In the genomic region with DNA sequence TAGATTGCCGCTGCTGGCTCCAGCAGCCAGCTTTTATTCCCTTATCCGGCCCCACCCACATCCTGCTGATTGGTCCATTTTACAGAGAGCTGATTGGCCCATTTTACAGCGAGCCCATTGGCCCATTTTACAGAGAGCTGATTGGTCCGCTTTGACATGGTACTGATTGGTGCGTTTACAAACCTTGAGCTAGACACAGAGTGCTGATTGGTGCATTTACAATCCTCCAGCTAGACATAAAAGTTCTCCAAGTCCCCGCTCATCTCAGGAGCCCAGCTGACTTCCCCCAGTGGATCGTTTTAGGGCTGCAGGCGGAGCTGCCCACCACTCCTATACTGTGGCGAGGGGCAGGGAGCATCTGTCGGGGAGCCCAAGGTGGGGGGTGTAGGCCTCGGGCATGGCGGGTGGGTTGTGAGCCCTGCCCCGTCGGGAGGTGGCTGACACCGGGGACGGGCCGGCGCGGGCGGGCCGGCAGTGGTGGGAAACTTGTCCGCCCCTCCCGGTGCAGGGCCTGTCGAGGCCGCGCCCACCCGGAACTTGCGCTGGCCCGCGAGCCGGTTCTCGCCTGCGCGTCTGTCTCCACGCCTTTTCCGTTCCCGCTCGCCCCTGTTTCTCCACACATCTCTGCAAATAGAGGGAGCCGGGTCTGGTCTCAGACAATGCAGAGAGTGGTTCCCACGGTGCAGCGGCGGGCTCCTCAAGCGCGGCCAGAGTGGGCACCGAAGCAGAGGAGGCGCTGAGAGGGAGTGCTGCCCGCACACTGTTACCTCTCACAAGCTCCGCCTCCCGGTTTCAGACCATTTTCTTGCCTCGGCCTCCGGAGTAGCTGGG, we compare ENCODE assay signal across 8 cellular contexts.
DNase-seq lines count a peak whose midpoint lies in the region; ATAC-seq and TF ChIP-seq lines count a peak whose summit lies in the region.

No MANE protein-coding gene starts in this region.

- DNase-seq in activated T-cell treated with anti-CD3 and anti-CD28 coated beads for 24 hours (ENCODE audit: low read depth) (peak; percentile 2), sciatic nerve (ENCODE audit: low spot score) (peak; percentile 62), middle frontal gyrus (ENCODE audit: extremely low spot score, low spot score) (no peak), NCI-H128 (lab: John Stamatoyannopoulos, UW; ENCODE audit: unreplicated experiment) (no peak)

- no peaks in the 10 kb centered on the region for H3K27me3 ChIP-seq in gastroesophageal sphincter

- intact Hi-C loops in sciatic nerve (cut with DNase I), result no loop called here

- H3K9me3 ChIP-seq in gastroesophageal sphincter, result no peaks in the 10 kb centered on the region

- peak in 2 of 4 experiments; percentile 26 to 27 for TF ChIP-seq CTCF in gastroesophageal sphincter (IDR thresholded peaks at IDR 0.05)

- WGBS in gastroesophageal sphincter (ENCODE audit: low coverage in 1 of 2), 2 donors, result 43 to 100% methylated on average over 1 to 11 of the region's 51 CpGs

- H3K36me3 ChIP-seq in gastroesophageal sphincter, result no peaks in the 10 kb centered on the region

- TF ChIP-seq POLR2A in gastroesophageal sphincter (IDR thresholded peaks at IDR 0.05), result no peak

- ATAC-seq in GM18498 (IDR thresholded peaks at IDR 0.05; ENCODE audit: unreplicated experiment), result peak; percentile 6
- ATAC-seq in gastroesophageal sphincter, result peak; percentile 44
- peak; percentile 70 for ATAC-seq in sciatic nerve
- no peak for ATAC-seq in GM21381 (IDR thresholded peaks at IDR 0.05; ENCODE audit: unreplicated experiment)
- ATAC-seq in HG02571 (IDR thresholded peaks at IDR 0.05; ENCODE audit: unreplicated experiment), result no peak

- H3K4me1 ChIP-seq in gastroesophageal sphincter, result peaks cover 0 to 19% (median 0%) of the 10 kb centered on the region in 3 donors

- peak overlapping the region; percentile 31 to 56 for H3K4me3 ChIP-seq in gastroesophageal sphincter

- no peak for TF ChIP-seq EP300 in gastroesophageal sphincter (IDR thresholded peaks at IDR 0.05)

- peak overlapping the region in 2 of 4 donors; percentile 53 to 73 for H3K27ac ChIP-seq in gastroesophageal sphincter

Comparison
In these comparisons a context has a peak if more than half of its experiments do, and no peak if none do; other contexts are left out.
1. ATAC-seq: peak in GM18498 (single experiment), gastroesophageal sphincter (single experiment) and sciatic nerve (single experiment); none in GM21381 (single experiment) and HG02571 (single experiment).
2. DNase-seq: peak in activated T-cell treated with anti-CD3 and anti-CD28 coated beads for 24 hours (single experiment) and sciatic nerve (single experiment); none in middle frontal gyrus (single experiment) and NCI-H128 (single experiment).